Comparison of ENCODE assay signal across 16 cellular contexts in the genomic region with DNA sequence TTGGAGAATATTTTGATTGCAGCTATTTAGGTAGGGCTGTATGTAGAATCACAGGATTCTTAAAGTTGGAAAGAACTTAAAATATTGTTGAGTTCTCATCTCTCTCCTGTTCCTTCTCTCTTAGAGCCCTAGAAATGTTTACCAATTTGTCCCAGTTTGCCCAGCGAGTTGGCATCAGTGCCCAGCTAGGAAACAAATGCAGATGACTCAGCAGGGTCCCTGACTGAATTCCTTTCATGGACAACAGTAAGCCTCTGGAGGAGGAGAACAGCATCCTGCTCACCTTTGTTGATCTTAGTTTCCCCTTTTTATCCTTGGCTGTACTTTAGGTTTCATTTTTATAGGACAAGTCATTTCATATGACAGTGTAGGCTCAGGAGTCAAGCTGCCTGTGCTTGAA.
DNase-seq lines count a peak whose midpoint lies in the region; ATAC-seq and TF ChIP-seq lines count a peak whose summit lies in the region.
"Had no signal": no experiment of that assay in that cellular context is flagged by ENCODE, and none has a peak within 500 bp of the region (broad histone marks: within the 10 kb centered on the region; RNA-seq: fewer than 3 reads in every experiment).

No MANE protein-coding gene starts in this region.

- H3K27me3 Mint-ChIP-seq in CD4-positive, alpha-beta memory T cell: peaks cover 2 to 4% of the 10 kb centered on the region in 2 donors

- no peak for TF ChIP-seq POLR2A in tibial nerve (IDR thresholded peaks at IDR 0.05)

- H3K4me1 ChIP-seq in parathyroid adenoma (peaks cover 4% of the 10 kb centered on the region), tibial nerve (no peaks in the 10 kb centered on the region)
- H3K4me1 ChIP-seq in CD4-positive, alpha-beta memory T cell (ENCODE audit: insufficient read depth, low read length): no peaks in the 10 kb centered on the region

- H3K4me3 ChIP-seq in MG63 (no peak overlapping the region), parathyroid adenoma (ENCODE audit: low read depth, low read length) (no peak overlapping the region), tibial nerve (no peak overlapping the region)
- H3K4me3 ChIP-seq in CD4-positive, alpha-beta memory T cell (ENCODE audit: low read length in 2 of 2): no peak overlapping the region

- no peaks in the 10 kb centered on the region for H3K36me3 Mint-ChIP-seq in CD4-positive, alpha-beta memory T cell

- peaks cover 0 to 8% (median 2%) of the 10 kb centered on the region in 8 donors for H3K9me3 Mint-ChIP-seq in CD4-positive, alpha-beta memory T cell

- H3K4me1 Mint-ChIP-seq in CD4-positive, alpha-beta memory T cell: peaks cover 0 to 5% (median 1%) of the 10 kb centered on the region in 4 donors

- no peak overlapping the region for H3K9ac ChIP-seq in parathyroid adenoma

- CTCF ChIA-PET in CD4-positive, alpha-beta memory T cell (lab: Charles Lee; ENCODE audit: partially characterized antibody): no interaction called here

- no peaks in the 10 kb centered on the region for H3K9me3 ChIP-seq in MG63
- no peaks in the 10 kb centered on the region for H3K9me3 ChIP-seq in parathyroid adenoma (ENCODE audit: control insufficient read depth, low read length)
- no peaks in the 10 kb centered on the region for H3K9me3 ChIP-seq in CD4-positive, alpha-beta memory T cell (ENCODE audit: control insufficient read depth in 1 of 2, low read length in 2 of 2)
- H3K9me3 ChIP-seq in tibial nerve: peaks cover 0 to 18% (median 0%) of the 10 kb centered on the region in 4 donors

- TF ChIP-seq CTCF in parathyroid adenoma (IDR thresholded peaks at IDR 0.05): no peak
- TF ChIP-seq CTCF in tibial nerve (IDR thresholded peaks at IDR 0.05): no peak

- TF ChIP-seq EP300 in tibial nerve (IDR thresholded peaks at IDR 0.05): no peak

- H3K36me3 ChIP-seq in MG63: no peaks in the 10 kb centered on the region
- H3K36me3 ChIP-seq in parathyroid adenoma (ENCODE audit: control insufficient read depth, insufficient read depth, low read length): no peaks in the 10 kb centered on the region
- H3K36me3 ChIP-seq in CD4-positive, alpha-beta memory T cell (ENCODE audit: insufficient read depth, low read length): no peaks in the 10 kb centered on the region
- no peaks in the 10 kb centered on the region for H3K36me3 ChIP-seq in tibial nerve

- no peaks in the 10 kb centered on the region for H3K27me3 ChIP-seq in MG63
- no peaks in the 10 kb centered on the region for H3K27me3 ChIP-seq in parathyroid adenoma (ENCODE audit: control insufficient read depth, insufficient read depth, low read length)
- no peaks in the 10 kb centered on the region for H3K27me3 ChIP-seq in CD4-positive, alpha-beta memory T cell (ENCODE audit: insufficient read depth, low read length)
- H3K27me3 ChIP-seq in tibial nerve: no peaks in the 10 kb centered on the region

- no peak overlapping the region for H3K27ac ChIP-seq in parathyroid adenoma
- no peak overlapping the region for H3K27ac ChIP-seq in CD4-positive, alpha-beta memory T cell (ENCODE audit: low read depth, low read length)
- no peak overlapping the region for H3K27ac ChIP-seq in tibial nerve

- H3K27ac Mint-ChIP-seq in CD4-positive, alpha-beta memory T cell: no peak overlapping the region
- H3K27ac Mint-ChIP-seq: H9 had no signal

- H3K4me3 Mint-ChIP-seq in CD4-positive, alpha-beta memory T cell: no peak overlapping the region
- H3K4me3 Mint-ChIP-seq: H9 had no signal

- no peak for ATAC-seq in GM18867 (IDR thresholded peaks at IDR 0.05; ENCODE audit: unreplicated experiment)
- ATAC-seq: Panc1 had no signal

- H3K79me2 ChIP-seq in parathyroid adenoma: no peaks in the 10 kb centered on the region

- peak; percentile 3 for DNase-seq in ELR (ENCODE audit: low read depth)
- peak; percentile 64 for DNase-seq in MG63
- peak; percentile 17 for DNase-seq in cerebellar cortex (ENCODE audit: low spot score)
- no peak for DNase-seq in CD4-positive, alpha-beta memory T cell
- no peak for DNase-seq in tibial nerve (ENCODE audit: low spot score in 2 of 2)
- DNase-seq in activated gamma-delta T cell (lab: John Stamatoyannopoulos, UW): no peak
- DNase-seq: H9, IMR-90, NCI-H1092 treated with DMSO at 0.1 percent for 48 hours, NCI-H1694, NCI-H2107, NCI-H345, Right ventricle myocardium superior had no signal

- peak overlapping the region; percentile 13 for H2AFZ ChIP-seq in parathyroid adenoma

- 26 to 32% methylated on average over 1 of the region's 1 CpG for WGBS in tibial nerve, 2 donors

- intact Hi-C loops in CD4-positive, alpha-beta memory T cell (cut with micrococcal nuclease): no loop called here

- no peak overlapping the region for H3K4me2 ChIP-seq in parathyroid adenoma (ENCODE audit: low read length)

- POLR2A ChIA-PET in CD4-positive, alpha-beta memory T cell (lab: Charles Lee; ENCODE audit: partially characterized antibody): no interaction called here

Comparison
In these comparisons a context has a peak if more than half of its experiments do, and no peak if none do; other contexts are left out.
1. DNase-seq: peak in ELR (single experiment), MG63 (single experiment) and cerebellar cortex (single experiment); none in CD4-positive, alpha-beta memory T cell (0 of 5), tibial nerve (0 of 2) and activated gamma-delta T cell (single experiment).